14 cellular contexts compared by ENCODE assay signal in the genomic region with DNA sequence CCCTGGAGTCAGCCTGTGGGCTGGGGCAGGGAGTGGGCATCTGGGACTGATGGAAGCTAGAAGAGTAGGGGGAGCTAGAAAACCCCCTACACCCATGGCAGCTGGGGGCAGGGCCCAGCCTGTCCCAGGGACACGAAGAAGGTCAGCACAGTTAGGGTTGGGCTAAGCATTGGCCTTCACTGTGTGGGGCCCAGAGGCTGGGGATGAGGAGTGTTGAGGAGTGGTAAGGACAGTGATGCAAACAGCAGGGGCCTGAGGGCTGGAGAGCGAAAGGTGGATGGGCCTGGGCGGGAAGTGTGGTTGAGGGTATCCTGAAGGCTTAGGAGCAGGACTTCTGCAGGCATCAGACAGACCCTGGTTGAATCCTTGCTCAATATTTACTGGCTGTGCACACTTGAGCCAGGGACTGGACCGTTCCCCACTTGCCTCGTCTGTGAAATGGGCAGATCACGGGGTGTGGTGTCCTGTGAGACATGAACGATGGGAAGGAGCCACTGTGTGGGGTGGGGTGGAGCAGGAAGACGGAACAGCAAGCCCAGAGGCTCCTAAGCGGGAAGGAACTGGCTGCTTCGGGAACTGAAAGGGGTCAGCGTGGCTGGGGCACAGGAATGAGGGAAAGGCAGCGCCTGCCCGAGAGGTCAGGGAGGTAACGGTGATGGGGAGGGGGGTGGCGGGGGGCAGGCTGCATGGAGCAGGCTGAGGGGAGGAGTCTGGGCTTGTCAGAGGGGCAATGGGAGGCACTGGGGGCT. TPM values are rescaled to one million over a fixed set of nuclear protein-coding genes. Genes with fewer than 3 reads are reported as not detected.
DNase-seq lines count a peak whose midpoint lies in the region; ATAC-seq, FAIRE-seq and TF ChIP-seq lines count a peak whose summit lies in the region.
"Had no signal": no experiment of that assay in that cellular context is flagged by ENCODE, and none has a peak within 500 bp of the region (broad histone marks: within the 10 kb centered on the region; RNA-seq: fewer than 3 reads in every experiment).

No MANE protein-coding gene starts in this region.

- H3K27ac Mint-ChIP-seq in activated CD4-positive, alpha-beta T cell treated with anti-CD3 and anti-CD28 coated beads, Interleukin-2, amount 10 ng/mL, durations not matched to agents 7 days and 5 days = peak overlapping the region; percentile 66
- H3K27ac Mint-ChIP-seq in astrocyte (ENCODE audit: unreplicated experiment) = peak overlapping the region; percentile 62
- H3K27ac Mint-ChIP-seq in memory B cell = peak overlapping the region; percentile 76

- H3K27ac ChIP-seq in astrocyte (ENCODE audit: low read depth, low read length) = no peak overlapping the region
- peak overlapping the region; percentile 72 to 98 (median 88) for H3K27ac ChIP-seq in thyroid gland
- H3K27ac ChIP-seq in esophagus squamous epithelium = peak overlapping the region in 2 of 4 donors; percentile 36 to 71
- H3K27ac ChIP-seq: A549 had no signal

- H3K4me2 ChIP-seq in astrocyte (ENCODE audit: low read length) = no peak overlapping the region
- H3K4me2 ChIP-seq: A549 had no signal

- no peaks in the 10 kb centered on the region for H3K27me3 Mint-ChIP-seq in activated CD4-positive, alpha-beta T cell treated with anti-CD3 and anti-CD28 coated beads, Interleukin-2, amount 10 ng/mL, durations not matched to agents 7 days and 5 days
- H3K27me3 Mint-ChIP-seq in astrocyte (ENCODE audit: low read depth, unreplicated experiment) (no peaks in the 10 kb centered on the region), memory B cell (no peaks in the 10 kb centered on the region)

- no peaks in the 10 kb centered on the region for H3K36me3 Mint-ChIP-seq in activated CD4-positive, alpha-beta T cell treated with anti-CD3 and anti-CD28 coated beads, Interleukin-2, amount 10 ng/mL, durations not matched to agents 7 days and 5 days (ENCODE audit: low read depth)
- H3K36me3 Mint-ChIP-seq in astrocyte (ENCODE audit: low read depth, unreplicated experiment) (peaks cover 5% of the 10 kb centered on the region), memory B cell (peaks cover 2% of the 10 kb centered on the region)

- H3K9me3 ChIP-seq in astrocyte (ENCODE audit: insufficient read depth, low read depth, low read length) = no peaks in the 10 kb centered on the region
- H3K9me3 ChIP-seq in thyroid gland = no peaks in the 10 kb centered on the region
- no peaks in the 10 kb centered on the region for H3K9me3 ChIP-seq in esophagus squamous epithelium
- H3K9me3 ChIP-seq: A549 had no signal

- H3K9ac ChIP-seq in astrocyte (ENCODE audit: low read length) = no peak overlapping the region

- peaks cover 22% of the 10 kb centered on the region for H4K20me1 ChIP-seq in astrocyte (ENCODE audit: insufficient read depth, low read length)

- H2AFZ ChIP-seq in astrocyte (ENCODE audit: low read depth, low read length) = no peak overlapping the region

- no peak for FAIRE-seq in astrocyte (lab: Jason Lieb, UNC)
- FAIRE-seq: A549 had no signal

- no peaks in the 10 kb centered on the region for H3K27me3 ChIP-seq in astrocyte (ENCODE audit: insufficient read depth, low read length)
- no peaks in the 10 kb centered on the region for H3K27me3 ChIP-seq in thyroid gland
- no peaks in the 10 kb centered on the region for H3K27me3 ChIP-seq in esophagus squamous epithelium

- TF ChIP-seq POLR2A in thyroid gland (IDR thresholded peaks at IDR 0.05) (no peak), esophagus squamous epithelium (IDR thresholded peaks at IDR 0.05) (no peak)

- CTCF ChIA-PET in activated CD4-positive, alpha-beta T cell treated with anti-CD3 and anti-CD28 coated beads, Interleukin-2, amount 10 ng/mL, durations not matched to agents 7 days and 5 days (lab: Charles Lee) = interaction anchor here (1.1 to 3.5 kb wide), 2 partner anchors 27 to 36 kb away, joined by 3 to 14 read pairs; no protein-coding TSS in a partner anchor

- H3K79me2 ChIP-seq in astrocyte (ENCODE audit: insufficient read depth, low read length) = peaks cover 22% of the 10 kb centered on the region

- intact Hi-C loops in thyroid gland (cut with DNase I) (loop anchor here (5.0 kb wide), 1 partner anchor 41 kb away; no protein-coding TSS in a partner anchor), esophagus squamous epithelium (cut with DNase I) (no loop called here)

- ATAC-seq in memory B cell (ENCODE audit: low read depth) (no peak), GM18873 (IDR thresholded peaks at IDR 0.05; ENCODE audit: low FRiP score, unreplicated experiment) (no peak)
- ATAC-seq: A549 had no signal

- no peaks in the 10 kb centered on the region for H3K9me3 Mint-ChIP-seq in activated CD4-positive, alpha-beta T cell treated with anti-CD3 and anti-CD28 coated beads, Interleukin-2, amount 10 ng/mL, durations not matched to agents 7 days and 5 days
- H3K9me3 Mint-ChIP-seq in astrocyte (ENCODE audit: unreplicated experiment) (no peaks in the 10 kb centered on the region), memory B cell (no peaks in the 10 kb centered on the region)

- H3K36me3 ChIP-seq in astrocyte (ENCODE audit: insufficient read depth, low read length) (no peaks in the 10 kb centered on the region), thyroid gland (no peaks in the 10 kb centered on the region), esophagus squamous epithelium (peaks cover 0 to 39% (median 6%) of the 10 kb centered on the region in 3 donors)

- DNase-seq in activated CD4-positive, alpha-beta T cell treated with anti-CD3 and anti-CD28 coated beads, Interleukin-2, amount 10 ng/mL, durations not matched to agents 7 days and 5 days = no peak
- DNase-seq in activated CD4-positive, alpha-beta T cell treated with anti-CD3 and anti-CD28 coated beads for 48 hours = no peak
- DNase-seq in astrocyte (ENCODE audit: low read depth) (no peak), memory B cell (ENCODE audit: low spot score in 2 of 2) (no peak), thyroid gland (no peak), esophagus squamous epithelium (lab: John Stamatoyannopoulos, UW) (no peak), SKM-1 treated with dmso at 0.1 percent for 144 hours (lab: John Stamatoyannopoulos, UW; ENCODE audit: unreplicated experiment) (no peak)
- DNase-seq: activated CD8-positive, alpha-beta memory T cell treated with anti-CD3 and anti-CD28 coated beads, Interleukin-2, amount 50 U/mL, for 4 hours; NCI-H187; OCI-M1; stimulated activated CD4-positive, alpha-beta T cell treated with anti-CD3 and anti-CD28 coated beads, Interleukin-15, amount 100 ng/mL, for 24 hours; T-helper 2 cell had no signal

- TF ChIP-seq CTCF in astrocyte (IDR thresholded peaks at IDR 0.05; ENCODE audit: insufficient read depth, low read depth, low read length) = no peak
- no peak for TF ChIP-seq CTCF in thyroid gland (IDR thresholded peaks at IDR 0.05)
- no peak for TF ChIP-seq CTCF in esophagus squamous epithelium (IDR thresholded peaks at IDR 0.05)

- 55 to 72% methylated on average over 15 of the region's 15 CpGs for WGBS in thyroid gland, 2 donors
- WGBS in esophagus squamous epithelium, 2 donors = 81 to 90% methylated on average over 9 to 14 of the region's 15 CpGs

- H3K4me3 ChIP-seq in astrocyte (ENCODE audit: insufficient read depth, low read depth, low read length) = no peak overlapping the region
- no peak overlapping the region for H3K4me3 ChIP-seq in thyroid gland (replicated peaks in 1 of 3)
- peak overlapping the region in 1 of 4 donors; percentile 31 for H3K4me3 ChIP-seq in esophagus squamous epithelium
- H3K4me3 ChIP-seq: A549 had no signal

- POLR2A ChIA-PET in activated CD4-positive, alpha-beta T cell treated with anti-CD3 and anti-CD28 coated beads, Interleukin-2, amount 10 ng/mL, durations not matched to agents 7 days and 5 days (lab: Charles Lee) = no interaction called here

- no peak overlapping the region for H3K4me3 Mint-ChIP-seq in activated CD4-positive, alpha-beta T cell treated with anti-CD3 and anti-CD28 coated beads, Interleukin-2, amount 10 ng/mL, durations not matched to agents 7 days and 5 days
- no peak overlapping the region for H3K4me3 Mint-ChIP-seq in astrocyte (ENCODE audit: unreplicated experiment)
- peak overlapping the region; percentile 51 for H3K4me3 Mint-ChIP-seq in memory B cell

- H3K4me1 ChIP-seq in astrocyte (ENCODE audit: insufficient read depth, low read length) = peaks cover 11% of the 10 kb centered on the region
- H3K4me1 ChIP-seq in thyroid gland = peaks cover 58 to 84% of the 10 kb centered on the region in 2 donors
- peaks cover 29 to 87% (median 45%) of the 10 kb centered on the region in 3 donors for H3K4me1 ChIP-seq in esophagus squamous epithelium
- H3K4me1 ChIP-seq: A549 had no signal

- H3K4me1 Mint-ChIP-seq in activated CD4-positive, alpha-beta T cell treated with anti-CD3 and anti-CD28 coated beads, Interleukin-2, amount 10 ng/mL, durations not matched to agents 7 days and 5 days = peaks cover 44% of the 10 kb centered on the region
- H3K4me1 Mint-ChIP-seq in astrocyte (ENCODE audit: low read depth, unreplicated experiment) (peaks cover 25% of the 10 kb centered on the region), memory B cell (peaks cover 62% of the 10 kb centered on the region)

RNA-seq across cellular contexts. Expression of a gene that starts 7.3 kb away (rescaled TPM):
- 10 to 100 TPM; 19.9 to 23.5 TPM for total RNA-seq in activated CD4-positive, alpha-beta T cell treated with anti-CD3 and anti-CD28 coated beads, Interleukin-2, amount 10 ng/mL, durations not matched to agents 7 days and 5 days
- total RNA-seq in astrocyte (25.4 and 28.8 TPM in 2 replicates), thyroid gland (100 to 1,000 TPM in 1 of 4 donors, 10 to 100 TPM in 3; 32.0 to 154 (median 71.4) TPM), esophagus squamous epithelium (10 to 100 TPM in 3 of 4 donors, 1 to 10 TPM in 1; 8.8 to 21.5 (median 20.1) TPM)

RNA-seq across cellular contexts. Expression of a gene that starts 38.1 kb away (rescaled TPM):
- 10 to 100 TPM; 33.3 to 34.1 TPM for total RNA-seq in activated CD4-positive, alpha-beta T cell treated with anti-CD3 and anti-CD28 coated beads, Interleukin-2, amount 10 ng/mL, durations not matched to agents 7 days and 5 days
- total RNA-seq in astrocyte = 19.2 and 23.0 TPM in 2 replicates
- total RNA-seq in thyroid gland = 10 to 100 TPM; 14.4 to 17.7 (median 16.2) TPM
- total RNA-seq in esophagus squamous epithelium = 10 to 100 TPM in 3 of 4 donors, 1 to 10 TPM in 1; 4.9 to 18.2 (median 12.8) TPM
